In the genomic region with DNA sequence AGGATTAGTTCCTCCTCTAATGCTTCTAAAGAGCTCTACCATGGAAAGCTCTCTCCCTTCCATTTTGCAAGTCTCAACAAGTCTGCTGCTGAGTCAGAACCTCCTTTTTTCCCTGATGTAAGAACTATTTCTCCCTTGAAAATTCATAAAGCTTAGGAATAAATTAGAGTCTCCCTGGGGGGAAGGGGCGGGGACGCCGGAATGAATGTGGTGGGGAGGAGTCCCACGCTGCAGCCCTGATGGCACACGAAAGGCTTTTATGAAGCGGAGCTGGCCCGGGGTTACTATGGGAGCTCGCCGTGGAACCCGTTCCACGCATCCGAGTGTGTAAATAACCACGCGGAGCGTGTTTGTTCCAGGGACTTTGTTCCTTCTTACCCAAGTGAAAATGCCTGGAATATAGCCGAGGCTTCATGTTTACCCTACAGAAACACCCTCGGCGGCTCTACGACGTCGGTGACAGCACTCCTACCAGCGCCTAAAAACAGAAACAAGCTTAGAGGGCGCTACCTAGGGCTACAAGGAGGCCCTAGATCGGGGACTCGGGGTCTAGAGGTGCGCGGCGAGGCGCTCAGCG, we compare ENCODE assay signal across 8 cellular contexts. TPM values are rescaled to one million over a fixed set of nuclear protein-coding genes. Genes with fewer than 3 reads are reported as not detected.
DNase-seq lines count a peak whose midpoint lies in the region; ATAC-seq and TF ChIP-seq lines count a peak whose summit lies in the region.

No MANE protein-coding gene starts in this region.

- H3K4me3 ChIP-seq in AG04450 (ENCODE audit: low read depth, low read length), result peak overlapping the region; percentile 85
- H3K4me3 ChIP-seq in epithelial cell of proximal tubule (ENCODE audit: low read depth, low read length), result peak overlapping the region; percentile 84
- H3K4me3 ChIP-seq in mononuclear cell (ENCODE audit: low read length), result peak overlapping the region; percentile 90

- H3K4me1 ChIP-seq in mononuclear cell (ENCODE audit: insufficient read depth, low read length), result peaks cover 18% of the 10 kb centered on the region

- DNase-seq in AG04450 (ENCODE audit: low read depth, low spot score), result peak; percentile 63
- DNase-seq in NCI-H446 (lab: John Stamatoyannopoulos, UW), result peak; percentile 12 to 39
- DNase-seq in activated T-cell treated with anti-CD3 and anti-CD28 coated beads for 4 hours, result peak; percentile 35
- peak; percentile 78 for DNase-seq in epithelial cell of proximal tubule (ENCODE audit: low read depth)
- DNase-seq in stimulated activated CD8-positive, alpha-beta memory T cell treated with anti-CD3 and anti-CD28 coated beads, Interleukin-4, amount 100 ng/mL, for 24 hours (ENCODE audit: low read depth), result peak; percentile 18

- CTCF ChIA-PET in AG04450 (lab: Charles Lee), result interaction anchor here (0.6 to 2.2 kb wide), 4 partner anchors 17 to 1347 kb away, joined by 3 to 11 read pairs (median 8); no protein-coding TSS in a partner anchor

- H3K9me3 ChIP-seq in AG04450 (ENCODE audit: control insufficient read depth, insufficient read depth, low read length), result no peaks in the 10 kb centered on the region; the same call in 1 of the 2 replicates
- H3K9me3 ChIP-seq in mononuclear cell (ENCODE audit: low read depth, low read length), result no peaks in the 10 kb centered on the region

- ATAC-seq in GM18520 (IDR thresholded peaks at IDR 0.05; ENCODE audit: unreplicated experiment) (peak; percentile 15), HG03064 (IDR thresholded peaks at IDR 0.05; ENCODE audit: low read depth, unreplicated experiment) (peak; percentile 18)

- no peak for TF ChIP-seq CTCF in AG04450 (IDR thresholded peaks at IDR 0.05; ENCODE audit: low read depth, low read length)
- peak; percentile 18 for TF ChIP-seq CTCF in epithelial cell of proximal tubule (conservative IDR thresholded peaks at IDR 0.05; ENCODE audit: low read depth, low read length)

- H3K27me3 ChIP-seq in AG04450 (ENCODE audit: control insufficient read depth, insufficient read depth, low read length) (no peaks in the 10 kb centered on the region), mononuclear cell (ENCODE audit: insufficient read depth, low read length) (no peaks in the 10 kb centered on the region)

- H3K27ac ChIP-seq in AG04450 (ENCODE audit: low read depth, low read length), result peak overlapping the region; percentile 92

- POLR2A ChIA-PET in AG04450 (lab: Yijun Ruan, JAX), result interaction anchor here (0.7 kb wide), 1 partner anchor 145 kb away, joined by 3 read pairs; no protein-coding TSS in a partner anchor

RNA-seq across cellular contexts. Expression of a gene that starts 0.9 kb away (rescaled TPM):
- polyA plus RNA-seq in AG04450 (2011; rRNA removed), result 10.4 and 11.4 TPM in 2 replicates
- polyA minus RNA-seq in AG04450 (2011; rRNA and poly(A)+ RNA removed), result 15.7 and 23.0 TPM in 2 replicates
- total RNA-seq in epithelial cell of proximal tubule (3.5 and 7.7 TPM in 2 replicates), mononuclear cell (20.6 TPM)

Comparison
In these comparisons a context has a peak if more than half of its experiments do, and no peak if none do; other contexts are left out.
1. Peak in every context shown above with its lines: DNase-seq, ATAC-seq, H3K4me3 ChIP-seq and H3K27ac ChIP-seq.
2. DNase-seq: peak in every context shown above with its lines; median percentile 78 in epithelial cell of proximal tubule; 63 in AG04450; 35 in activated T-cell treated with anti-CD3 and anti-CD28 coated beads for 4 hours; 26 in NCI-H446; 18 in stimulated activated CD8-positive, alpha-beta memory T cell treated with anti-CD3 and anti-CD28 coated beads, Interleukin-4, amount 100 ng/mL, for 24 hours.